Comparison of ENCODE assay signal across 8 cellular contexts in the genomic region with DNA sequence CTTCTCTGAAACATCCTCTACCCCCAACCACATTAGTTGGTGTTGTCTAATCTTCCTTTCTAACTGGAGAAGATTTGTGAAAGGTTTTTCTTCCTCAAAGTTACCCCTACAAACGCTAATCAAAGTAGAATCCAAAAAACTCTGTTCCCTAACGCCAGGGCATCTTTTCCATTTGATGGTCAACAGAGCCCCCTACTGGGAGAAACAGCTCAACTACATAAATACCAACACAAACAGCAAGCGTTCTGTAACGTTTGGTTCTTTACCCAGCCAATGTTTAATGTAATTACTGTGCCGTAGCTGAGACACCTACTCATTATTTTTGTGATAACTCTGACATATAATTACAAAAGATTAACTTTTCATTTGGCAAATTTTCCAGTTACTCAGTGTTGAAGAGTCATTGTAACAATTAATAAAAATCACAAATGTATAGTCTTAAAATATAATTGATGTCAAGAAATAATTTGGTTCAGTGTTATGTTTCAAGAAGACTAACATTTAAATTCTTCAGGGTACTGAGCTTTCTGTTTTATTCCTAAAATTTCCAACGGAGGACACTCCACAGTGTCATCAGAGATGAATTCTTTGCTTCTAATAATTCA.
DNase-seq lines count a peak whose midpoint lies in the region; ATAC-seq and TF ChIP-seq lines count a peak whose summit lies in the region.

No MANE protein-coding gene starts in this region.

- peak; percentile 64 to 71 for TF ChIP-seq CTCF in Caco-2 (IDR thresholded peaks at IDR 0.05; ENCODE audit: insufficient read depth in 1 of 2, low read depth in 1 of 2, low read length in 1 of 2, severe bottlenecking in 1 of 2, unreplicated experiment in 1 of 2)

- POLR2A ChIA-PET in Caco-2 (lab: Charles Lee): interaction anchor here (0.6 kb wide), 1 partner anchor 353 kb away, joined by 3 read pairs; a partner anchor contains a TSS

- H3K4me1 Mint-ChIP-seq in Caco-2 (ENCODE audit: low read depth, unreplicated experiment) (peaks cover 5% of the 10 kb centered on the region), T-helper 17 cell (peaks cover 3% of the 10 kb centered on the region)
- H3K4me1 Mint-ChIP-seq in stimulated activated naive B cell treated with anti-CD40 and anti-IgM and Interleukin-4, amounts not matched to agents 10 μg/mL and 1 μg/mL and 100 μg/mL, for 72 hours: peaks cover 7 to 19% of the 10 kb centered on the region in 2 donors

- BruUV-seq in Caco-2 (replicated peaks; lab: Mats Ljungman, UMichigan): no TSS peak

- no peak overlapping the region for H3K27ac ChIP-seq in iPS DF 6.9 (ENCODE audit: low read length)

- H3K9me3 ChIP-seq in Caco-2: no peaks in the 10 kb centered on the region
- H3K9me3 ChIP-seq in iPS DF 6.9 (ENCODE audit: control insufficient read depth, insufficient read depth, low read length): no peaks in the 10 kb centered on the region
- H3K9me3 ChIP-seq in T-helper 17 cell (ENCODE audit: control insufficient read depth, low read length, poor library complexity, severe bottlenecking): no peaks in the 10 kb centered on the region

- H3K27ac Mint-ChIP-seq in Caco-2 (ENCODE audit: unreplicated experiment) (no peak overlapping the region), T-helper 17 cell (no peak overlapping the region)
- H3K27ac Mint-ChIP-seq in stimulated activated naive B cell treated with anti-CD40 and anti-IgM and Interleukin-4, amounts not matched to agents 10 μg/mL and 1 μg/mL and 100 μg/mL, for 72 hours: no peak overlapping the region

- H3K27me3 ChIP-seq in Caco-2 (replicated peaks; ENCODE audit: control insufficient read depth, insufficient read depth, low read length): no peaks in the 10 kb centered on the region
- H3K27me3 ChIP-seq in iPS DF 6.9 (ENCODE audit: control insufficient read depth, insufficient read depth, low read length): no peaks in the 10 kb centered on the region

- peak; percentile 68 for ATAC-seq in GM18873 (IDR thresholded peaks at IDR 0.05; ENCODE audit: low FRiP score, unreplicated experiment)
- peak; percentile 87 for ATAC-seq in HG03354 (IDR thresholded peaks at IDR 0.05; ENCODE audit: poor library complexity, severe bottlenecking, unreplicated experiment)
- peak; percentile 72 to 79 for ATAC-seq in stimulated activated naive B cell treated with anti-CD40 and anti-IgM and Interleukin-4, amounts not matched to agents 10 μg/mL and 1 μg/mL and 100 μg/mL, for 72 hours (replicated peaks)
- ATAC-seq in T-helper 17 cell: no peak

- no peaks in the 10 kb centered on the region for H3K36me3 Mint-ChIP-seq in Caco-2 (ENCODE audit: insufficient read depth, unreplicated experiment)
- no peaks in the 10 kb centered on the region for H3K36me3 Mint-ChIP-seq in stimulated activated naive B cell treated with anti-CD40 and anti-IgM and Interleukin-4, amounts not matched to agents 10 μg/mL and 1 μg/mL and 100 μg/mL, for 72 hours
- peaks cover 4% of the 10 kb centered on the region for H3K36me3 Mint-ChIP-seq in T-helper 17 cell (ENCODE audit: low read depth)

- DNase-seq in Caco-2 (peak; percentile 48 to 70), NCI-H460 (ENCODE audit: extremely low read depth, low read depth) (peak; percentile 52), astrocyte of the hippocampus (ENCODE audit: low read depth, low spot score) (peak; percentile 81), iPS DF 6.9 (ENCODE audit: low read depth, low spot score) (peak; percentile 18), T-helper 17 cell (no peak)
- DNase-seq in stimulated activated naive B cell treated with anti-CD40 and anti-IgM and Interleukin-4, amounts not matched to agents 10 μg/mL and 1 μg/mL and 100 μg/mL, for 72 hours: peak; percentile 43

- no peaks in the 10 kb centered on the region for H3K27me3 Mint-ChIP-seq in Caco-2 (ENCODE audit: insufficient read depth, unreplicated experiment)
- no peaks in the 10 kb centered on the region for H3K27me3 Mint-ChIP-seq in stimulated activated naive B cell treated with anti-CD40 and anti-IgM and Interleukin-4, amounts not matched to agents 10 μg/mL and 1 μg/mL and 100 μg/mL, for 72 hours
- peaks cover 57% of the 10 kb centered on the region for H3K27me3 Mint-ChIP-seq in T-helper 17 cell

- H3K4me3 ChIP-seq in Caco-2 (ENCODE audit: low read depth, low read length): no peak overlapping the region
- H3K4me3 ChIP-seq in iPS DF 6.9 (ENCODE audit: low read length): no peak overlapping the region

- H3K4me1 ChIP-seq in Caco-2: peaks cover 3% of the 10 kb centered on the region; the same call in 1 of the 2 replicates
- H3K4me1 ChIP-seq in iPS DF 6.9 (ENCODE audit: control insufficient read depth, insufficient read depth, low read length): no peaks in the 10 kb centered on the region

- CTCF ChIA-PET in Caco-2 (lab: Charles Lee): interaction anchor here (0.6 to 2.0 kb wide), 10 partner anchors 15 to 521 kb away, joined by 3 to 15 read pairs (median 5); a partner anchor contains a TSS

- intact Hi-C loops in Caco-2 (cut with micrococcal nuclease; ENCODE audit: unreplicated experiment): loop anchor here (1.0 to 10.0 kb wide), 8 partner anchors 108 to 836 kb away; no protein-coding TSS in a partner anchor

- H3K9me3 Mint-ChIP-seq in Caco-2 (ENCODE audit: unreplicated experiment): no peaks in the 10 kb centered on the region
- H3K9me3 Mint-ChIP-seq in stimulated activated naive B cell treated with anti-CD40 and anti-IgM and Interleukin-4, amounts not matched to agents 10 μg/mL and 1 μg/mL and 100 μg/mL, for 72 hours: no peaks in the 10 kb centered on the region

- H3K36me3 ChIP-seq in Caco-2 (ENCODE audit: control insufficient read depth, insufficient read depth, low read length): no peaks in the 10 kb centered on the region
- H3K36me3 ChIP-seq in iPS DF 6.9 (ENCODE audit: control insufficient read depth, insufficient read depth, low read length): no peaks in the 10 kb centered on the region

- H3K4me3 Mint-ChIP-seq in Caco-2 (ENCODE audit: unreplicated experiment) (no peak overlapping the region), T-helper 17 cell (no peak overlapping the region)
- no peak overlapping the region for H3K4me3 Mint-ChIP-seq in stimulated activated naive B cell treated with anti-CD40 and anti-IgM and Interleukin-4, amounts not matched to agents 10 μg/mL and 1 μg/mL and 100 μg/mL, for 72 hours

- no CpG with 5 or more reads among the region's 6 CpGs for WGBS in iPS DF 6.9 (ENCODE audit: insufficient coverage, insufficient read length)

Comparison
In these comparisons a context has a peak if more than half of its experiments do, and no peak if none do; other contexts are left out.
1. DNase-seq: peak in Caco-2 (2 of 2), NCI-H460 (single experiment), astrocyte of the hippocampus (single experiment), iPS DF 6.9 (single experiment) and stimulated activated naive B cell treated with anti-CD40 and anti-IgM and Interleukin-4, amounts not matched to agents 10 μg/mL and 1 μg/mL and 100 μg/mL, for 72 hours (single experiment); none in T-helper 17 cell (0 of 3).